ENCODE assay signal across 8 cellular contexts in genomic region chr1:222454782-222455181, GRCh38.
A peak's percentile ranks its signal among the peaks of the same experiment; 100 is the strongest.
DNase-seq lines count a peak whose midpoint lies in the region; ATAC-seq lines count a peak whose summit lies in the region.

No MANE protein-coding gene starts in this region.

- peaks cover 2 to 20% (median 16%) of the 10 kb centered on the region in 5 donors for H3K4me1 ChIP-seq in subcutaneous abdominal adipose tissue (ENCODE audit: control insufficient read depth in 5 of 5, insufficient read depth in 5 of 5, low read length in 5 of 5)

- no peak for ATAC-seq in GM21737 (IDR thresholded peaks at IDR 0.05; ENCODE audit: unreplicated experiment)

- peaks cover 17% of the 10 kb centered on the region for H3K9me3 ChIP-seq in MG63
- peaks cover 0 to 15% (median 12%) of the 10 kb centered on the region in 5 donors for H3K9me3 ChIP-seq in subcutaneous abdominal adipose tissue (ENCODE audit: control insufficient read depth in 5 of 5, low read length in 5 of 5)

- H3K4me3 ChIP-seq in MG63 (no peak overlapping the region), subcutaneous abdominal adipose tissue (ENCODE audit: low read depth in 1 of 5, low read length in 5 of 5) (peak overlapping the region in 4 of 5 donors; percentile 36 to 59 (median 42))

- H3K9ac ChIP-seq in subcutaneous abdominal adipose tissue (ENCODE audit: low read length in 5 of 5) = peak overlapping the region; percentile 12 to 76 (median 63)

- DNase-seq in NCI-H146 (lab: John Stamatoyannopoulos, UW) (peak; percentile 22), NCI-H146 treated with DMSO at 0.1 percent for 48 hours (lab: John Stamatoyannopoulos, UW; ENCODE audit: unreplicated experiment) (no peak), MG63 (peak; percentile 33), fibroblast of gingiva (ENCODE audit: low read depth) (peak; percentile 69), globus pallidus (ENCODE audit: low spot score) (no peak)
- no peak for DNase-seq in stimulated activated CD4-positive, alpha-beta T cell treated with anti-CD3 and anti-CD28 coated beads, Interleukin-2, amount 100 ng/mL, for 24 hours

- peak overlapping the region; percentile 84 for H3K27ac ChIP-seq in subcutaneous abdominal adipose tissue (ENCODE audit: low read depth, low read length)

- H3K36me3 ChIP-seq in MG63 (no peaks in the 10 kb centered on the region), subcutaneous abdominal adipose tissue (ENCODE audit: control insufficient read depth in 5 of 5, insufficient read depth in 5 of 5, low read length in 5 of 5) (peaks cover 0 to 2% (median 0%) of the 10 kb centered on the region in 5 donors)

- H3K27me3 ChIP-seq in MG63 (no peaks in the 10 kb centered on the region), subcutaneous abdominal adipose tissue (ENCODE audit: control insufficient read depth in 5 of 5, insufficient read depth in 4 of 5, low read length in 5 of 5) (no peaks in the 10 kb centered on the region)

Comparison
In these comparisons a context has a peak if more than half of its experiments do, and no peak if none do; other contexts are left out.
1. DNase-seq: peak in NCI-H146 (single experiment), MG63 (single experiment) and fibroblast of gingiva (single experiment); none in NCI-H146 treated with DMSO at 0.1 percent for 48 hours (single experiment), globus pallidus (single experiment) and stimulated activated CD4-positive, alpha-beta T cell treated with anti-CD3 and anti-CD28 coated beads, Interleukin-2, amount 100 ng/mL, for 24 hours (0 of 2).